Comparison of ENCODE assay signal across 17 cellular contexts in genomic region chr4:146112389-146112788, GRCh38.
DNase-seq lines count a peak whose midpoint lies in the region; ATAC-seq, FAIRE-seq and TF ChIP-seq lines count a peak whose summit lies in the region.
"Had no signal": no experiment of that assay in that cellular context is flagged by ENCODE, and none has a peak within 500 bp of the region (broad histone marks: within the 10 kb centered on the region; RNA-seq: fewer than 3 reads in every experiment).

No MANE protein-coding gene starts in this region.

- no peaks in the 10 kb centered on the region for H4K20me1 ChIP-seq in hepatocyte (ENCODE audit: insufficient read depth, poor library complexity, severe bottlenecking)

- H3K27me3 ChIP-seq in hepatocyte (no peaks in the 10 kb centered on the region), pancreas (no peaks in the 10 kb centered on the region)

- CTCF ChIA-PET in GM10248 (lab: Yijun Ruan, JAX), result interaction anchor here (1.3 to 6.0 kb wide), 8 partner anchors 10 to 147 kb away, joined by 3 to 56 read pairs (median 5); no protein-coding TSS in a partner anchor

- TF ChIP-seq POLR2A in lower leg skin (IDR thresholded peaks at IDR 0.05), result no peak

- H3K9me2 ChIP-seq in hepatocyte (replicated peaks; ENCODE audit: insufficient read depth), result no peaks in the 10 kb centered on the region

- H3K79me2 ChIP-seq in hepatocyte, result no peaks in the 10 kb centered on the region

- no peak overlapping the region for H3K4me3 ChIP-seq in hepatocyte
- no peak overlapping the region for H3K4me3 ChIP-seq in lower leg skin (ENCODE audit: low read depth, poor library complexity, severe bottlenecking)
- no peak overlapping the region for H3K4me3 ChIP-seq in pancreas

- intact Hi-C loops in lower leg skin (cut with DNase I; ENCODE audit: low total_unique reads) (no loop called here), pancreas (cut with DNase I) (no loop called here)

- FAIRE-seq in pancreas (lab: Jason Lieb, UNC), result no peak
- FAIRE-seq: kidney had no signal

- ATAC-seq in GM19351 (IDR thresholded peaks at IDR 0.05; ENCODE audit: unreplicated experiment) (peak; percentile 72), GM21825 (IDR thresholded peaks at IDR 0.05; ENCODE audit: unreplicated experiment) (peak; percentile 40), HG03442 (IDR thresholded peaks at IDR 0.05; ENCODE audit: unreplicated experiment) (peak; percentile 46), pancreas (no peak)
- ATAC-seq: stimulated activated memory B cell treated with anti-CD40 and anti-IgM and Interleukin-4, amounts not matched to agents 10 μg/mL and 1 μg/mL and 100 μg/mL, for 72 hours had no signal

- POLR2A ChIA-PET in GM10248 (lab: Yijun Ruan, JAX), result no interaction called here

- H2AFZ ChIP-seq in hepatocyte, result no peak overlapping the region

- no peak overlapping the region for H3K4me2 ChIP-seq in hepatocyte

- DNase-seq in GM10248 (ENCODE audit: extremely low spot score), result peak; percentile 39
- DNase-seq in hepatocyte (ENCODE audit: low spot score), result no peak
- no peak for DNase-seq in lower leg skin (ENCODE audit: low spot score in 2 of 2)
- no peak for DNase-seq in pancreas
- no peak for DNase-seq in activated CD4-positive, alpha-beta T cell treated with anti-CD3 and anti-CD28 coated beads, Interleukin-2, amount 50 U/mL, for 48 hours
- DNase-seq: activated CD4-positive, alpha-beta memory T cell treated with anti-CD3 and anti-CD28 coated beads, Interleukin-2, amount 10 ng/mL, durations not matched to agents 7 days and 5 days; amniotic stem cell; glutamatergic neuron; H7; KBM-7; kidney; NCI-H1105 treated with DMSO at 0.1 percent for 48 hours; NCI-H345 had no signal

- H3K4me1 ChIP-seq in hepatocyte (ENCODE audit: insufficient read depth) (peaks cover 7% of the 10 kb centered on the region), pancreas (no peaks in the 10 kb centered on the region)

- TF ChIP-seq CTCF in GM10248 (IDR thresholded peaks at IDR 0.05; ENCODE audit: control extremely low read depth, extremely low read depth, low read depth, missing control alignments), result no peak
- no peak for TF ChIP-seq CTCF in hepatocyte (IDR thresholded peaks at IDR 0.05; ENCODE audit: poor library complexity)
- TF ChIP-seq CTCF in lower leg skin (IDR thresholded peaks at IDR 0.05), result no peak
- no peak for TF ChIP-seq CTCF in pancreas (IDR thresholded peaks at IDR 0.05)

- no peaks in the 10 kb centered on the region for H3K36me3 ChIP-seq in hepatocyte (replicated peaks; ENCODE audit: insufficient read depth, low read depth)
- no peaks in the 10 kb centered on the region for H3K36me3 ChIP-seq in pancreas

- H3K9me3 ChIP-seq in hepatocyte (ENCODE audit: low read depth) (no peaks in the 10 kb centered on the region), pancreas (no peaks in the 10 kb centered on the region)

- H3K27ac ChIP-seq in hepatocyte, result no peak overlapping the region
- H3K27ac ChIP-seq in pancreas, result no peak overlapping the region

Comparison
In these comparisons a context has a peak if more than half of its experiments do, and no peak if none do; other contexts are left out.
1. ATAC-seq: peak in GM19351 (single experiment), GM21825 (single experiment) and HG03442 (single experiment); none in pancreas (0 of 4).